29 cellular contexts compared by ENCODE assay signal in the genomic region with DNA sequence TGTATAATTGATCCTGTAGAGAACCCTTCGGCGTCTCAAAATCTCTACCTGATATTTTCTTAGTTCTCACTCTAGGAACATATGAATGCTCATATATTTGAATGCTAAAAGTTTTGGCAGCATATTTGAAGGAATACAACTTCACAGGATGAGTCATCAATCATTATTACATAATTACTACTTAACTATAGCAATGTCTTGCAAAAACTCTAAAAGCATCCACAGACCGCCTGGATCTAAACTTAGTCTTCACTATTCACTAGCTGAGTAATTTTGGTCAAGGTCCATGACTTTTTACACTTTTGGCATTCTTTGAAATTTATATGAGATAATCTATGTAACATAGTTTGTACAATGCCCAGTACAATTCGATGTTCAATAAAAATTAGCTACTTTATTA.
"Had no signal": no experiment of that assay in that cellular context is flagged by ENCODE, and none has a peak within 500 bp of the region (broad histone marks: within the 10 kb centered on the region; RNA-seq: fewer than 3 reads in every experiment).

No MANE protein-coding gene starts in this region.

- H3K4me3 Mint-ChIP-seq: activated CD4-positive, alpha-beta T cell treated with anti-CD3 and anti-CD28 coated beads, Interleukin-2, amount 10 ng/mL, durations not matched to agents 24 days and 14 days; activated CD8-positive, alpha-beta T cell treated with anti-CD3 and anti-CD28 coated beads for 36 hours; activated naive CD8-positive, alpha-beta T cell treated with anti-CD3 and anti-CD28 coated beads for 36 hours; activated T-cell treated with anti-CD3 and anti-CD28 coated beads, Interleukin-2, amount 50 U/mL, for 72 hours; activated T-helper 17 cell treated with anti-CD3 and anti-CD28 coated beads, Interleukin-2, amount 50 U/mL, for 72 hours had no signal

- H3K4me3 ChIP-seq: coronary artery, SJCRH30, SK-N-MC had no signal

- ATAC-seq: activated CD8-positive, alpha-beta T cell treated with anti-CD3 and anti-CD28 coated beads for 36 hours; activated T-cell treated with anti-CD3 and anti-CD28 coated beads, Interleukin-2, amount 50 U/mL, for 72 hours; activated T-helper 17 cell treated with anti-CD3 and anti-CD28 coated beads, Interleukin-2, amount 50 U/mL, for 72 hours; Panc1 had no signal

- H3K4me1 Mint-ChIP-seq: activated CD4-positive, alpha-beta T cell treated with anti-CD3 and anti-CD28 coated beads, Interleukin-2, amount 10 ng/mL, durations not matched to agents 24 days and 14 days; activated naive CD8-positive, alpha-beta T cell treated with anti-CD3 and anti-CD28 coated beads for 36 hours; activated T-helper 17 cell treated with anti-CD3 and anti-CD28 coated beads, Interleukin-2, amount 50 U/mL, for 72 hours had no signal

- H3K27me3 ChIP-seq: SJCRH30 had no signal

- H3K4me1 ChIP-seq: SJCRH30 had no signal

- H3K36me3 Mint-ChIP-seq: activated naive CD8-positive, alpha-beta T cell treated with anti-CD3 and anti-CD28 coated beads for 36 hours had no signal

- H3K9me3 ChIP-seq: SJCRH30 had no signal

- H3K27ac Mint-ChIP-seq: activated CD4-positive, alpha-beta T cell treated with anti-CD3 and anti-CD28 coated beads, Interleukin-2, amount 10 ng/mL, durations not matched to agents 24 days and 14 days; activated CD8-positive, alpha-beta T cell treated with anti-CD3 and anti-CD28 coated beads for 36 hours; activated naive CD8-positive, alpha-beta T cell treated with anti-CD3 and anti-CD28 coated beads for 36 hours; activated T-cell treated with anti-CD3 and anti-CD28 coated beads, Interleukin-2, amount 50 U/mL, for 72 hours; activated T-helper 17 cell treated with anti-CD3 and anti-CD28 coated beads, Interleukin-2, amount 50 U/mL, for 72 hours had no signal

- H3K36me3 ChIP-seq: SJCRH30 had no signal

- FAIRE-seq: TTC549 had no signal

- H3K27ac ChIP-seq: coronary artery, SJCRH30, SK-N-MC had no signal

- H3K9me3 Mint-ChIP-seq: activated CD4-positive, alpha-beta T cell treated with anti-CD3 and anti-CD28 coated beads, Interleukin-2, amount 10 ng/mL, durations not matched to agents 24 days and 14 days; activated CD8-positive, alpha-beta T cell treated with anti-CD3 and anti-CD28 coated beads for 36 hours; activated naive CD8-positive, alpha-beta T cell treated with anti-CD3 and anti-CD28 coated beads for 36 hours; activated T-cell treated with anti-CD3 and anti-CD28 coated beads, Interleukin-2, amount 50 U/mL, for 72 hours; activated T-helper 17 cell treated with anti-CD3 and anti-CD28 coated beads, Interleukin-2, amount 50 U/mL, for 72 hours had no signal

- DNase-seq: activated CD4-positive, alpha-beta T cell treated with anti-CD3 and anti-CD28 coated beads, Interleukin-2, amount 10 ng/mL, durations not matched to agents 24 days and 14 days; activated CD4-positive, alpha-beta T cell treated with anti-CD3 and anti-CD28 coated beads, Interleukin-2, amount 50 U/mL, for 4 hours; activated CD8-positive, alpha-beta T cell treated with anti-CD3 and anti-CD28 coated beads for 36 hours; activated effector memory CD4-positive, alpha-beta T cell treated with anti-CD3 and anti-CD28 coated beads, Interleukin-2, amount 50 U/mL, for 16 hours; activated naive CD4-positive, alpha-beta T cell; activated naive CD4-positive, alpha-beta T cell treated with anti-CD3 and anti-CD28 coated beads, Interleukin-2, amount 50 U/mL, for 16 hours; activated naive CD8-positive, alpha-beta T cell treated with anti-CD3 and anti-CD28 coated beads for 36 hours; activated T-cell treated with anti-CD3 and anti-CD28 coated beads, Interleukin-2, amount 50 U/mL, for 1 hour; activated T-cell treated with anti-CD3 and anti-CD28 coated beads, Interleukin-2, amount 50 U/mL, for 72 hours; amniotic stem cell; aorta; Kasumi-1; MM.1S; NCI-H1092 treated with DMSO at 0.1 percent for 48 hours; NCI-H1417; NCI-H146; NCI-H187; NCI-H2029 treated with DMSO at 0.1 percent for 48 hours; NCI-H226; NCI-H446 treated with DMSO at 0.1 percent for 48 hours; NCI-H524; SHP77; SJCRH30; T1000 had no signal
